ENCODE assay signal across 24 cellular contexts in genomic region chr18:51227660-51228059, GRCh38.
"Had no signal": no experiment of that assay in that cellular context is flagged by ENCODE, and none has a peak within 500 bp of the region (broad histone marks: within the 10 kb centered on the region; RNA-seq: fewer than 3 reads in every experiment).

No MANE protein-coding gene starts in this region.

- H3K27ac ChIP-seq: ascending aorta, breast epithelium, coronary artery, dorsolateral prefrontal cortex, esophagus muscularis mucosa, foreskin keratinocyte, gastrocnemius medialis had no signal

- H3K27me3 ChIP-seq: ascending aorta, breast epithelium, esophagus muscularis mucosa, foreskin keratinocyte, gastrocnemius medialis had no signal

- DNase-seq: activated CD4-positive, alpha-beta memory T cell treated with anti-CD3 and anti-CD28 coated beads, Interleukin-2, amount 10 ng/mL, durations not matched to agents 7 days and 5 days; activated CD4-positive, alpha-beta T cell treated with anti-CD3 and anti-CD28 coated beads for 1 hour; activated CD4-positive, alpha-beta T cell treated with anti-CD3 and anti-CD28 coated beads for 4 hours; activated CD4-positive, alpha-beta T cell treated with anti-CD3 and anti-CD28 coated beads, Interleukin-2, amount 10 ng/mL, durations not matched to agents 7 days and 5 days; activated CD4-positive, alpha-beta T cell treated with anti-CD3 and anti-CD28 coated beads, Interleukin-2, amount 50 U/mL, for 4 hours; activated CD8-positive, alpha-beta memory T cell treated with anti-CD3 and anti-CD28 coated beads, Interleukin-2, amount 50 U/mL, for 48 hours; activated gamma-delta T cell; activated naive CD4-positive, alpha-beta T cell; activated naive CD4-positive, alpha-beta T cell treated with anti-CD3 and anti-CD28 coated beads, Interleukin-2, amount 10 ng/mL, durations not matched to agents 7 days and 5 days; activated naive CD8-positive, alpha-beta T cell treated with anti-CD3 and anti-CD28 coated beads, Interleukin-2, amount 10 ng/mL, durations not matched to agents 7 days and 5 days; activated T-cell treated with anti-CD3 and anti-CD28 coated beads for 4 hours; activated T-cell treated with anti-CD3 and anti-CD28 coated beads, Interleukin-2, amount 50 U/mL, for 24 hours; activated T-cell treated with anti-CD3 and anti-CD28 coated beads, Interleukin-2, amount 50 U/mL, for 72 hours; dorsolateral prefrontal cortex; effector memory CD4-positive, alpha-beta T cell; erythroblast; foreskin keratinocyte; gastrocnemius medialis; T-helper 2 cell had no signal

- H3K4me3 ChIP-seq: ascending aorta, breast epithelium, coronary artery, dorsolateral prefrontal cortex, esophagus muscularis mucosa, gastrocnemius medialis had no signal

- ATAC-seq: activated naive CD4-positive, alpha-beta T cell treated with anti-CD3 and anti-CD28 coated beads, Interleukin-2, amount 50 U/mL, for 72 hours; activated T-cell treated with anti-CD3 and anti-CD28 coated beads, Interleukin-2, amount 50 U/mL, for 72 hours; foreskin keratinocyte; gastrocnemius medialis had no signal

- H3K36me3 ChIP-seq: ascending aorta, breast epithelium, esophagus muscularis mucosa, gastrocnemius medialis had no signal

- H3K4me1 ChIP-seq: ascending aorta, breast epithelium, esophagus muscularis mucosa, gastrocnemius medialis had no signal

- H3K9me3 ChIP-seq: ascending aorta, breast epithelium, esophagus muscularis mucosa, gastrocnemius medialis had no signal
